In genomic region chr1:10736623-10737267, GRCh38 we compare ENCODE assay signal across 14 cellular contexts. TPM values are rescaled to one million over a fixed set of nuclear protein-coding genes. Genes with fewer than 3 reads are reported as not detected.
DNase-seq lines count a peak whose midpoint lies in the region; ATAC-seq and TF ChIP-seq lines count a peak whose summit lies in the region.
"Had no signal": no experiment of that assay in that cellular context is flagged by ENCODE, and none has a peak within 500 bp of the region (broad histone marks: within the 10 kb centered on the region; RNA-seq: fewer than 3 reads in every experiment).

No MANE protein-coding gene starts in this region.

- H3K27me3 Mint-ChIP-seq in activated CD4-positive, alpha-beta memory T cell treated with anti-CD3 and anti-CD28 coated beads for 36 hours: peaks cover 10% of the 10 kb centered on the region

- H3K4me1 ChIP-seq in cardiac muscle cell (ENCODE audit: low read depth) (peaks cover 42% of the 10 kb centered on the region), prostate gland (replicated peaks) (peaks cover 30% of the 10 kb centered on the region)
- H3K4me1 ChIP-seq: right lobe of liver had no signal

- POLR2A ChIA-PET in activated CD4-positive, alpha-beta memory T cell treated with anti-CD3 and anti-CD28 coated beads for 36 hours (lab: Charles Lee): no interaction called here

- TF ChIP-seq CTCF in cardiac muscle cell (IDR thresholded peaks at IDR 0.05; ENCODE audit: low read depth, low read length) (no peak), prostate gland (IDR thresholded peaks at IDR 0.05) (no peak)

- H3K4me3 ChIP-seq in cardiac muscle cell (no peak overlapping the region), prostate gland (no peak overlapping the region)
- H3K4me3 ChIP-seq: right lobe of liver, SK-N-MC had no signal

- no peaks in the 10 kb centered on the region for H3K9me3 Mint-ChIP-seq in activated CD4-positive, alpha-beta memory T cell treated with anti-CD3 and anti-CD28 coated beads for 36 hours

- H3K27ac ChIP-seq in cardiac muscle cell (peak overlapping the region; percentile 75), prostate gland (peak overlapping the region; percentile 78 to 79)
- H3K27ac ChIP-seq: KMS-11, right lobe of liver, SK-N-MC had no signal

- H3K9me3 ChIP-seq in cardiac muscle cell (ENCODE audit: low read depth) (no peaks in the 10 kb centered on the region), prostate gland (no peaks in the 10 kb centered on the region)
- H3K9me3 ChIP-seq: right lobe of liver had no signal

- intact Hi-C loops in prostate gland (cut with DNase I): no loop called here
- intact Hi-C loops in activated CD4-positive, alpha-beta memory T cell treated with anti-CD3 and anti-CD28 coated beads for 36 hours (cut with micrococcal nuclease): no loop called here

- no peak overlapping the region for H3K27ac Mint-ChIP-seq in activated CD4-positive, alpha-beta memory T cell treated with anti-CD3 and anti-CD28 coated beads for 36 hours
- H3K27ac Mint-ChIP-seq: stimulated activated naive B cell treated with anti-CD40 and anti-IgM and Interleukin-4, amounts not matched to agents 10 μg/mL and 1 μg/mL and 100 μg/mL, for 72 hours had no signal

- H3K36me3 ChIP-seq in cardiac muscle cell (no peaks in the 10 kb centered on the region), prostate gland (no peaks in the 10 kb centered on the region)
- H3K36me3 ChIP-seq: right lobe of liver had no signal

- ATAC-seq in GM18511 (IDR thresholded peaks at IDR 0.05; ENCODE audit: unreplicated experiment): no peak
- no peak for ATAC-seq in GM19463 (IDR thresholded peaks at IDR 0.05; ENCODE audit: unreplicated experiment)
- ATAC-seq: stimulated activated naive B cell treated with anti-CD40 and anti-IgM and Interleukin-4, amounts not matched to agents 10 μg/mL and 1 μg/mL and 100 μg/mL, for 72 hours had no signal

- CTCF ChIA-PET in activated CD4-positive, alpha-beta memory T cell treated with anti-CD3 and anti-CD28 coated beads for 36 hours (lab: Charles Lee): no interaction called here

- 30% methylated on average over 17 of the region's 17 CpGs for WGBS in prostate gland

- peaks cover 15% of the 10 kb centered on the region for H3K4me1 Mint-ChIP-seq in activated CD4-positive, alpha-beta memory T cell treated with anti-CD3 and anti-CD28 coated beads for 36 hours (ENCODE audit: low read depth)

- DNase-seq in DMS153 (lab: John Stamatoyannopoulos, UW): peak; percentile 82
- peak; percentile 18 for DNase-seq in NCI-H2107 (lab: John Stamatoyannopoulos, UW)
- no peak for DNase-seq in cardiac muscle cell (ENCODE audit: low read depth in 1 of 2, low spot score in 1 of 2)
- DNase-seq in prostate gland (ENCODE audit: low spot score): peak; percentile 81
- no peak for DNase-seq in activated CD4-positive, alpha-beta memory T cell treated with anti-CD3 and anti-CD28 coated beads for 36 hours
- DNase-seq in NCI-H774 (lab: John Stamatoyannopoulos, UW): no peak
- DNase-seq: activated CD4-positive, alpha-beta T cell treated with anti-CD3 and anti-CD28 coated beads, Interleukin-2, amount 50 U/mL, for 1 hour; activated T-cell treated with anti-CD3 and anti-CD28 coated beads, Interleukin-2, amount 50 U/mL, for 48 hours; right lobe of liver; stimulated activated naive B cell treated with anti-CD40 and anti-IgM and Interleukin-4, amounts not matched to agents 10 μg/mL and 1 μg/mL and 100 μg/mL, for 72 hours had no signal

- no peak overlapping the region for H3K4me3 Mint-ChIP-seq in activated CD4-positive, alpha-beta memory T cell treated with anti-CD3 and anti-CD28 coated beads for 36 hours
- H3K4me3 Mint-ChIP-seq: stimulated activated naive B cell treated with anti-CD40 and anti-IgM and Interleukin-4, amounts not matched to agents 10 μg/mL and 1 μg/mL and 100 μg/mL, for 72 hours had no signal

- H3K36me3 Mint-ChIP-seq in activated CD4-positive, alpha-beta memory T cell treated with anti-CD3 and anti-CD28 coated beads for 36 hours: no peaks in the 10 kb centered on the region

- TF ChIP-seq POLR2A in prostate gland (IDR thresholded peaks at IDR 0.05): no peak

- H3K27me3 ChIP-seq in cardiac muscle cell (no peaks in the 10 kb centered on the region), prostate gland (replicated peaks; ENCODE audit: insufficient read depth) (no peaks in the 10 kb centered on the region)
- H3K27me3 ChIP-seq: right lobe of liver had no signal

RNA-seq across cellular contexts. Expression of gene CASZ1, which starts 59.7 kb away (rescaled TPM):
- total RNA-seq in cardiac muscle cell: 41.9 and 87.3 TPM in 2 replicates
- 53.5 and 68.2 TPM in 2 replicates for polyA plus RNA-seq in cardiac muscle cell
- 10 to 100 TPM; 90.9 to 96.9 TPM for total RNA-seq in prostate gland
- total RNA-seq in activated CD4-positive, alpha-beta memory T cell treated with anti-CD3 and anti-CD28 coated beads for 36 hours: 1 to 10 TPM; 5.5 to 6.3 TPM

Comparison
In these comparisons a context has a peak if more than half of its experiments do, and no peak if none do; other contexts are left out.
1. DNase-seq: peak in DMS153 (single experiment), NCI-H2107 (single experiment) and prostate gland (single experiment); none in cardiac muscle cell (0 of 2), activated CD4-positive, alpha-beta memory T cell treated with anti-CD3 and anti-CD28 coated beads for 36 hours (single experiment) and NCI-H774 (single experiment).